In genomic region chr10:61733358-61733940, GRCh38 we compare ENCODE assay signal across 10 cellular contexts.
A peak's percentile ranks its signal among the peaks of the same experiment; 100 is the strongest.
DNase-seq lines count a peak whose midpoint lies in the region; ATAC-seq, FAIRE-seq and TF ChIP-seq lines count a peak whose summit lies in the region.
"Had no signal": no experiment of that assay in that cellular context is flagged by ENCODE, and none has a peak within 500 bp of the region (broad histone marks: within the 10 kb centered on the region; RNA-seq: fewer than 3 reads in every experiment).

No MANE protein-coding gene starts in this region.

- DNase-seq in COLO668 (lab: John Stamatoyannopoulos, UW; ENCODE audit: unreplicated experiment) (peak; percentile 4), NCI-H460 (ENCODE audit: extremely low read depth, low read depth) (peak; percentile 54), bronchial epithelial cell (ENCODE audit: low read depth) (peak; percentile 55), lower lobe of right lung (no peak)
- no peak for DNase-seq in activated T-cell treated with anti-CD3 and anti-CD28 coated beads, Interleukin-2, amount 50 U/mL, for 48 hours

- H3K27me3 ChIP-seq in bronchial epithelial cell (ENCODE audit: control insufficient read depth, insufficient read depth, low read length) = no peaks in the 10 kb centered on the region
- H3K27me3 ChIP-seq in lower lobe of right lung (ENCODE audit: low read depth) = no peaks in the 10 kb centered on the region

- ATAC-seq in GM18519 (IDR thresholded peaks at IDR 0.05; ENCODE audit: low FRiP score, unreplicated experiment) (peak; percentile 65), lower lobe of right lung (peak in 1 of 2 donors; percentile 59), GM19463 (IDR thresholded peaks at IDR 0.05; ENCODE audit: unreplicated experiment) (no peak), HG03469 (IDR thresholded peaks at IDR 0.05; ENCODE audit: unreplicated experiment) (no peak)
- ATAC-seq: naive thymus-derived CD8-positive, alpha-beta T cell; T-cell had no signal

- no peak for FAIRE-seq in bronchial epithelial cell (lab: Jason Lieb, UNC)

- H3K4me3 ChIP-seq in bronchial epithelial cell (ENCODE audit: low read depth, low read length) = no peak overlapping the region
- no peak overlapping the region for H3K4me3 ChIP-seq in lower lobe of right lung

- TF ChIP-seq CTCF in bronchial epithelial cell (IDR thresholded peaks at IDR 0.05; ENCODE audit: insufficient read depth, low read length, severe bottlenecking) = peak; percentile 55
- peak; percentile 67 for TF ChIP-seq CTCF in lower lobe of right lung (IDR thresholded peaks at IDR 0.05)

- no peaks in the 10 kb centered on the region for H3K4me1 ChIP-seq in lower lobe of right lung

- no peak overlapping the region for H3K27ac ChIP-seq in lower lobe of right lung

- no peaks in the 10 kb centered on the region for H3K9me3 ChIP-seq in lower lobe of right lung

- intact Hi-C loops in lower lobe of right lung (cut with DNase I) = no loop called here

- H3K36me3 ChIP-seq in bronchial epithelial cell (ENCODE audit: control insufficient read depth, insufficient read depth, low read length) (no peaks in the 10 kb centered on the region), lower lobe of right lung (no peaks in the 10 kb centered on the region)

Comparison
In these comparisons a context has a peak if more than half of its experiments do, and no peak if none do; other contexts are left out.
1. DNase-seq: peak in COLO668 (single experiment), NCI-H460 (single experiment) and bronchial epithelial cell (single experiment); none in lower lobe of right lung (single experiment) and activated T-cell treated with anti-CD3 and anti-CD28 coated beads, Interleukin-2, amount 50 U/mL, for 48 hours (0 of 2).